ENCODE assay signal across 2 cellular contexts in the genomic region with DNA sequence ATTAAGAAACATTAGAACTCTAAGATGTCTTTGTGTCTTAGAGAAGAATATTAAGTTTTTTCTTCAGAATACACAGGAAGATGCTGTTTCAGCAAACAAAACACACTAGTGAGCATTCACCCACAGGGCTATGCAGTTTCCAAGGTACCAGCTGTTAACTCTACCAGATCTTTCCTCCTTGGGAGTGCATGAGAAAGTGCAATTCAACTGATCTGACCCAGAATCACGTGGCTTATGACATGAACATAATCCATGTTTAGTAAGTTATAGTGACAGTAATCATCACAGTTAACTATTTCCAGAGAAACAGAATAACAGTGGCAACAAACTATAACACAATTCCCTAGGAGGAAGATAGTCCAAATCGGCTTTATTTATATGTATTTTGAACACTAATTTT.
TF ChIP-seq lines count a peak whose summit lies in the region.

No MANE protein-coding gene starts in this region.

TF ChIP-seq in SK-N-SH treated with all-trans-retinoic acid at 6 μM for 48 hours, 23 proteins besides CTCF, POLR2A, EP300 and RAD21 (continued from another document):
- TF ChIP-seq, protein P1, sequence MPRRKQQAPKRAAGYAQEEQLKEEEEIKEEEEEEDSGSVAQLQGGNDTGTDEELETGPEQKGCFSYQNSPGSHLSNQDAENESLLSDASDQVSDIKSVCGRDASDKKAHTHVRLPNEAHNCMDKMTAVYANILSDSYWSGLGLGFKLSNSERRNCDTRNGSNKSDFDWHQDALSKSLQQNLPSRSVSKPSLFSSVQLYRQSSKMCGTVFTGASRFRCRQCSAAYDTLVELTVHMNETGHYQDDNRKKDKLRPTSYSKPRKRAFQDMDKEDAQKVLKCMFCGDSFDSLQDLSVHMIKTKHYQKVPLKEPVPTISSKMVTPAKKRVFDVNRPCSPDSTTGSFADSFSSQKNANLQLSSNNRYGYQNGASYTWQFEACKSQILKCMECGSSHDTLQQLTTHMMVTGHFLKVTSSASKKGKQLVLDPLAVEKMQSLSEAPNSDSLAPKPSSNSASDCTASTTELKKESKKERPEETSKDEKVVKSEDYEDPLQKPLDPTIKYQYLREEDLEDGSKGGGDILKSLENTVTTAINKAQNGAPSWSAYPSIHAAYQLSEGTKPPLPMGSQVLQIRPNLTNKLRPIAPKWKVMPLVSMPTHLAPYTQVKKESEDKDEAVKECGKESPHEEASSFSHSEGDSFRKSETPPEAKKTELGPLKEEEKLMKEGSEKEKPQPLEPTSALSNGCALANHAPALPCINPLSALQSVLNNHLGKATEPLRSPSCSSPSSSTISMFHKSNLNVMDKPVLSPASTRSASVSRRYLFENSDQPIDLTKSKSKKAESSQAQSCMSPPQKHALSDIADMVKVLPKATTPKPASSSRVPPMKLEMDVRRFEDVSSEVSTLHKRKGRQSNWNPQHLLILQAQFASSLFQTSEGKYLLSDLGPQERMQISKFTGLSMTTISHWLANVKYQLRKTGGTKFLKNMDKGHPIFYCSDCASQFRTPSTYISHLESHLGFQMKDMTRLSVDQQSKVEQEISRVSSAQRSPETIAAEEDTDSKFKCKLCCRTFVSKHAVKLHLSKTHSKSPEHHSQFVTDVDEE (CRISPR knock-in tag; IDR thresholded peaks at IDR 0.05): no peak
- no peak for TF ChIP-seq ZNF8 (CRISPR knock-in tag; IDR thresholded peaks at IDR 0.05)

TF ChIP-seq in SK-N-SH, 30 proteins besides CTCF, POLR2A, EP300 and RAD21 (continued from another document):
- TF ChIP-seq, protein P2, sequence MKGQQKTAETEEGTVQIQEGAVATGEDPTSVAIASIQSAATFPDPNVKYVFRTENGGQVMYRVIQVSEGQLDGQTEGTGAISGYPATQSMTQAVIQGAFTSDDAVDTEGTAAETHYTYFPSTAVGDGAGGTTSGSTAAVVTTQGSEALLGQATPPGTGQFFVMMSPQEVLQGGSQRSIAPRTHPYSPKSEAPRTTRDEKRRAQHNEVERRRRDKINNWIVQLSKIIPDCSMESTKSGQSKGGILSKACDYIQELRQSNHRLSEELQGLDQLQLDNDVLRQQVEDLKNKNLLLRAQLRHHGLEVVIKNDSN (IDR thresholded peaks at IDR 0.05; ENCODE audit: borderline replicate concordance, low read depth): no peak
- TF ChIP-seq ELF1 (IDR thresholded peaks at IDR 0.05) (no peak), SMC3 (IDR thresholded peaks at IDR 0.05; ENCODE audit: low read depth, low read length) (no peak), GATA2 (CRISPR knock-in tag; IDR thresholded peaks at IDR 0.05) (no peak), YY1 (IDR thresholded peaks at IDR 0.05; ENCODE audit: low read depth) (no peak), POLR2AphosphoS5 (IDR thresholded peaks at IDR 0.05; ENCODE audit: low read depth, low read length) (no peak), MEF2A (IDR thresholded peaks at IDR 0.05; ENCODE audit: borderline replicate concordance, low read depth) (no peak), FOXJ3 (CRISPR knock-in tag; IDR thresholded peaks at IDR 0.05) (no peak)
- TF ChIP-seq, protein P3, sequence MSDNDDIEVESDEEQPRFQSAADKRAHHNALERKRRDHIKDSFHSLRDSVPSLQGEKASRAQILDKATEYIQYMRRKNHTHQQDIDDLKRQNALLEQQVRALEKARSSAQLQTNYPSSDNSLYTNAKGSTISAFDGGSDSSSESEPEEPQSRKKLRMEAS (IDR thresholded peaks at IDR 0.05; ENCODE audit: low read depth): no peak
